ENCODE assay signal across 8 cellular contexts in the genomic region with DNA sequence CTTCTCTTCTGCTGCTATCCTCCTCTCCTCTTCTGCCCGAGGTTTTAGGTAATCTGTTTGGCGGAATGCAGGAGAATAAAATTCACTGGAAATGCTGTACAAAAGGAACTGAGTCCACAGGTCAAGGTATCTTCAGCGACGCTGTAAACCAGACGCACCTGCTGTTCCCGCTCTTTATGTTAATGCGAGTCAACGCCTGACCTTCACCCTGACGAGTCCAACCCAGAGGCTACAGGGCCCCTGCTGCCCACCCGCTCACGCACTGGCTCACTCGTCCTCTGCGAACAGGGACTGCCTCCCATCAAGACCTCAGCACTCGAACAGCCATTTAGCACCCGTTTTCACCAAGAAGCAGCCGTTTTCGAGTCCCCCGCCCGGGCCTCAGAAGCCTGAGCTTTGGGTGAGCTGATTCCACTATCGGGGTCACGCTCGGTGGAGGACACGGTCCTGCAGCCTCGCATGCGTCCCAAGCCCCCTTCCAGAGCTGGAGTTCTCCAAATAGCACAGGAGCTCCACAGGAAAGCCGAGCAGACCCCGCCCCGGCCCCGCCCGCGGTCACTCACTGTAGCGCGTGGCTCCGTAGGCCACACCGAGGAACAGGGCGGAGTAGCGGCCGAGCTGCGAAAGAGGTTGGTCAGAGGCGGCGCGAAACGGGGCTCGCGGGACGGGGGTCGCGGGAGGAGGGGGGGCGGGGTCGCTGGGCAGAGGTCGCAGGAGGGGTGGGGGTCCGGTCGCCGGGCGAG.
A peak's percentile ranks its signal among the peaks of the same experiment; 100 is the strongest.
DNase-seq lines count a peak whose midpoint lies in the region; ATAC-seq and TF ChIP-seq lines count a peak whose summit lies in the region.

No MANE protein-coding gene starts in this region.

- peak overlapping the region; percentile 82 for H3K9ac ChIP-seq in SK-N-MC (ENCODE audit: insufficient read length)

- peaks cover 26% of the 10 kb centered on the region for H3K36me3 ChIP-seq in SK-N-MC (ENCODE audit: insufficient read depth, low read length)

- H3K4me3 Mint-ChIP-seq in nephron progenitor cell: peak overlapping the region; percentile 91

- no peak for TF ChIP-seq POLR2A in erythroblast (IDR thresholded peaks at IDR 0.05; ENCODE audit: low read length)

- peaks cover 24% of the 10 kb centered on the region for H3K36me3 Mint-ChIP-seq in nephron progenitor cell (ENCODE audit: low read depth)

- H3K9me3 Mint-ChIP-seq in nephron progenitor cell: no peaks in the 10 kb centered on the region

- H3K27me3 Mint-ChIP-seq in nephron progenitor cell (ENCODE audit: low read depth, poor library complexity): peaks cover 2% of the 10 kb centered on the region

- TF ChIP-seq CTCF in nephron progenitor cell (IDR thresholded peaks at IDR 0.05): no peak

- H3K9me3 ChIP-seq in SK-N-MC (ENCODE audit: low read depth, low read length): no peaks in the 10 kb centered on the region

- DNase-seq in DMS53 (lab: John Stamatoyannopoulos, UW): peak; percentile 74
- DNase-seq in DMS53 treated with DMSO at 0.1 percent for 48 hours (lab: John Stamatoyannopoulos, UW; ENCODE audit: unreplicated experiment): no peak
- DNase-seq in SK-N-MC (ENCODE audit: low read depth, low spot score): no peak
- DNase-seq in erythroblast (lab: John Stamatoyannopoulos, UW): peak; percentile 65 to 66
- peak; percentile 67 for DNase-seq in nephron progenitor cell
- no peak for DNase-seq in MV-4-11 (lab: John Stamatoyannopoulos, UW)

- no peak for ATAC-seq in HG02759 (IDR thresholded peaks at IDR 0.05; ENCODE audit: unreplicated experiment)
- ATAC-seq in HG03342 (IDR thresholded peaks at IDR 0.05; ENCODE audit: unreplicated experiment): no peak

- H3K4me3 ChIP-seq in SK-N-MC: peak overlapping the region; percentile 97

- peaks cover 14% of the 10 kb centered on the region for H3K4me1 Mint-ChIP-seq in nephron progenitor cell

- peak overlapping the region; percentile 87 for H3K27ac Mint-ChIP-seq in nephron progenitor cell

- H3K27ac ChIP-seq in SK-N-MC: no peak overlapping the region

Comparison
In these comparisons a context has a peak if more than half of its experiments do, and no peak if none do; other contexts are left out.
1. DNase-seq: peak in DMS53 (single experiment), erythroblast (2 of 2) and nephron progenitor cell (single experiment); none in DMS53 treated with DMSO at 0.1 percent for 48 hours (single experiment), SK-N-MC (single experiment) and MV-4-11 (single experiment).